ENCODE assay signal across 23 cellular contexts in genomic region chr22:45400046-45400445, GRCh38. TPM values are rescaled to one million over a fixed set of nuclear protein-coding genes. Genes with fewer than 3 reads are reported as not detected.
DNase-seq lines count a peak whose midpoint lies in the region; ATAC-seq and TF ChIP-seq lines count a peak whose summit lies in the region.
"Had no signal": no experiment of that assay in that cellular context is flagged by ENCODE, and none has a peak within 500 bp of the region (broad histone marks: within the 10 kb centered on the region; RNA-seq: fewer than 3 reads in every experiment).

No MANE protein-coding gene starts in this region.

- peak; percentile 41 for ATAC-seq in esophagus mucosa
- no peak for ATAC-seq in HG02759 (IDR thresholded peaks at IDR 0.05; ENCODE audit: unreplicated experiment)
- ATAC-seq: A549, GM12878, HCT116 had no signal

- DNase-seq in DMS 273 (lab: John Stamatoyannopoulos, UW; ENCODE audit: unreplicated experiment): peak; percentile 55
- DNase-seq in DMS 273 treated with DMSO at 0.1 percent for 48 hours (lab: John Stamatoyannopoulos, UW): no peak
- DNase-seq in NCI-H2171 (lab: John Stamatoyannopoulos, UW): peak; percentile 58
- DNase-seq in WERI-Rb-1: no peak
- DNase-seq in DMS53 treated with DMSO at 0.1 percent for 48 hours (lab: John Stamatoyannopoulos, UW; ENCODE audit: unreplicated experiment): no peak
- DNase-seq in stimulated activated CD8-positive, alpha-beta memory T cell treated with anti-CD3 and anti-CD28 coated beads, Interleukin-4, amount 100 ng/mL, for 48 hours: no peak
- DNase-seq: AML-193; Caco-2; CD4-positive, alpha-beta T cell; DND-41; EL; GOT3; H7; HFFc6; IMR-90 had no signal

- H3K9me3 ChIP-seq in WERI-Rb-1 (ENCODE audit: severe bottlenecking): peaks cover 8% of the 10 kb centered on the region
- H3K9me3 ChIP-seq: A549, Caco-2 had no signal

- H3K4me3 ChIP-seq in WERI-Rb-1 (ENCODE audit: low read depth, low read length): no peak overlapping the region
- H3K4me3 ChIP-seq: A549, GM12878 had no signal

- H3K27ac ChIP-seq in WERI-Rb-1: peak overlapping the region; percentile 62
- H3K27ac ChIP-seq: 22Rv1, A549, C4-2B had no signal

- no peak for TF ChIP-seq CTCF in WERI-Rb-1 (IDR thresholded peaks at IDR 0.05; ENCODE audit: low read depth, low read length)

- H3K36me3 ChIP-seq in WERI-Rb-1: no peaks in the 10 kb centered on the region

- no peaks in the 10 kb centered on the region for H3K27me3 ChIP-seq in WERI-Rb-1 (ENCODE audit: insufficient read depth, low read depth, severe bottlenecking)

RNA-seq across cellular contexts. Expression of gene SMC1B, which starts 13.4 kb away (rescaled TPM):
- total RNA-seq in esophagus mucosa: not detected
- total RNA-seq: CD4-positive, alpha-beta T cell; G401; GM12878; H7; IMR-90 had no signal

RNA-seq across cellular contexts. Expression of gene RIBC2, which starts 13.4 kb away (rescaled TPM):
- 0.64 TPM for total RNA-seq in esophagus mucosa
- total RNA-seq: GM12878 had no signal

Comparison
In these comparisons a context has a peak if more than half of its experiments do, and no peak if none do; other contexts are left out.
1. DNase-seq: peak in DMS 273 (single experiment) and NCI-H2171 (single experiment); none in DMS 273 treated with DMSO at 0.1 percent for 48 hours (single experiment), WERI-Rb-1 (single experiment), DMS53 treated with DMSO at 0.1 percent for 48 hours (single experiment) and stimulated activated CD8-positive, alpha-beta memory T cell treated with anti-CD3 and anti-CD28 coated beads, Interleukin-4, amount 100 ng/mL, for 48 hours (single experiment).